Comparison of ENCODE assay signal across 1 cellular context in genomic region chr17:74892013-74892841, GRCh38.
TF ChIP-seq lines count a peak whose summit lies in the region.

No MANE protein-coding gene starts in this region.

TF ChIP-seq in IMR-90, 13 proteins besides CTCF, POLR2A, EP300 and RAD21:
- no peak for TF ChIP-seq NFE2L2 (IDR thresholded peaks at IDR 0.05; ENCODE audit: low read depth, low read length)
- no peak for TF ChIP-seq USF2 (IDR thresholded peaks at IDR 0.05; ENCODE audit: low read depth, low read length)
- TF ChIP-seq MAZ (IDR thresholded peaks at IDR 0.05; ENCODE audit: borderline replicate concordance, low read depth, low read length) = no peak
- TF ChIP-seq FOS (IDR thresholded peaks at IDR 0.05; ENCODE audit: low read depth, low read length) = no peak
- no peak for TF ChIP-seq RFX5 (IDR thresholded peaks at IDR 0.05; ENCODE audit: low read depth, low read length)
- no peak for TF ChIP-seq MXI1 (IDR thresholded peaks at IDR 0.05; ENCODE audit: borderline replicate concordance, low read depth, low read length)
- TF ChIP-seq RCOR1 (IDR thresholded peaks at IDR 0.05; ENCODE audit: insufficient replicate concordance, low read length) = no peak
- TF ChIP-seq, protein P1, sequence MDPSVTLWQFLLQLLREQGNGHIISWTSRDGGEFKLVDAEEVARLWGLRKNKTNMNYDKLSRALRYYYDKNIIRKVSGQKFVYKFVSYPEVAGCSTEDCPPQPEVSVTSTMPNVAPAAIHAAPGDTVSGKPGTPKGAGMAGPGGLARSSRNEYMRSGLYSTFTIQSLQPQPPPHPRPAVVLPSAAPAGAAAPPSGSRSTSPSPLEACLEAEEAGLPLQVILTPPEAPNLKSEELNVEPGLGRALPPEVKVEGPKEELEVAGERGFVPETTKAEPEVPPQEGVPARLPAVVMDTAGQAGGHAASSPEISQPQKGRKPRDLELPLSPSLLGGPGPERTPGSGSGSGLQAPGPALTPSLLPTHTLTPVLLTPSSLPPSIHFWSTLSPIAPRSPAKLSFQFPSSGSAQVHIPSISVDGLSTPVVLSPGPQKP (IDR thresholded peaks at IDR 0.05; ENCODE audit: borderline replicate concordance, low read depth, low read length) = no peak
- no peak for TF ChIP-seq BHLHE40 (IDR thresholded peaks at IDR 0.05; ENCODE audit: low read depth, low read length)
- no peak for TF ChIP-seq MAFK (IDR thresholded peaks at IDR 0.05; ENCODE audit: low read depth, low read length)
- no peak for TF ChIP-seq CHD1 (IDR thresholded peaks at IDR 0.05; ENCODE audit: low read depth, low read length)
